In the genomic region with DNA sequence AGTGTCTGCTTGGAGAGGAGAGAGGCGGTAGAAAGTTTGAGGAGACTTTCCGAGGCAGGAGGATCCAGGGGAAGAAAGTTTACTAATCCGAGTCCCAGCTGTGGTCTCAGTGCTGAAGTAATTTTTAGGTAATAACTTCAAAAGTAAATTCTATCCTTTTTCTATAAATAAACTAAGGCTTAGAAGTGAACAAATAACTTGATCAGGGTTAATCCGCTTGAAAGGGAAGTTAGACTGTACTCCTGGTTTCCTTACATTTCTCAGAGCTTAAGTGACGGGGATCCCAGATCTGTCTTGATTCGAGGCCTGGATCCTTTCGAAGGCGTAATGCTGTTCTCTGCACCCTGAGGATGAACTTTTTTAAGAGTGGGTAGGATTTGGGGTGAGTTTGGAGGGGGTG, we compare ENCODE assay signal across 9 cellular contexts. TPM values are rescaled to one million over a fixed set of nuclear protein-coding genes. Genes with fewer than 3 reads are reported as not detected.
DNase-seq lines count a peak whose midpoint lies in the region; ATAC-seq and TF ChIP-seq lines count a peak whose summit lies in the region.
"Had no signal": no experiment of that assay in that cellular context is flagged by ENCODE, and none has a peak within 500 bp of the region (broad histone marks: within the 10 kb centered on the region; RNA-seq: fewer than 3 reads in every experiment).

No MANE protein-coding gene starts in this region.

- peaks cover 9% of the 10 kb centered on the region for H3K4me1 ChIP-seq in HAP-1

- CTCF ChIA-PET in T-cell (lab: Charles Lee), result no interaction called here

- H3K27me3 ChIP-seq in HAP-1 (ENCODE audit: low read depth), result no peaks in the 10 kb centered on the region

- H3K9me3 ChIP-seq in HAP-1, result no peaks in the 10 kb centered on the region

- peak overlapping the region; percentile 89 to 91 (median 90) for H3K4me3 Mint-ChIP-seq in T-cell

- POLR2A ChIA-PET in T-cell (lab: Charles Lee), result interaction anchor here in 1 of 2 donors (0.8 kb wide), 1 partner anchor 11 kb away, joined by 3 read pairs; no protein-coding TSS in a partner anchor

- peaks cover 67 to 77% (median 74%) of the 10 kb centered on the region in 3 donors for H3K4me1 Mint-ChIP-seq in T-cell

- no peaks in the 10 kb centered on the region for H3K27me3 Mint-ChIP-seq in T-cell

- H3K4me3 ChIP-seq in HAP-1 (peak overlapping the region; percentile 89), fibroblast of pulmonary artery (replicated peaks; ENCODE audit: low read depth, low read length) (peak overlapping the region; percentile 91), skeletal muscle cell (ENCODE audit: low read depth, low read length) (peak overlapping the region; percentile 90)

- H3K9me3 Mint-ChIP-seq in T-cell, result no peaks in the 10 kb centered on the region

- peaks cover 27% of the 10 kb centered on the region for H3K36me3 Mint-ChIP-seq in T-cell

- no peak for TF ChIP-seq CTCF in fibroblast of pulmonary artery (IDR thresholded peaks at IDR 0.05; ENCODE audit: low read length, missing control alignments)

- H3K27ac Mint-ChIP-seq in T-cell, result peak overlapping the region in 1 of 2 donors; percentile 86

- peaks cover 31% of the 10 kb centered on the region for H3K36me3 ChIP-seq in HAP-1 (replicated peaks)

- no peak for DNase-seq in HAP-1 (ENCODE audit: low spot score in 2 of 2)
- no peak for DNase-seq in T-cell
- DNase-seq in fibroblast of pulmonary artery (ENCODE audit: low read depth), result no peak
- no peak for DNase-seq in skeletal muscle cell (ENCODE audit: low read depth)
- DNase-seq in NCI-H2196 treated with DMSO at 0.1 percent for 48 hours (lab: John Stamatoyannopoulos, UW; ENCODE audit: unreplicated experiment), result no peak
- DNase-seq in SHP77 (lab: John Stamatoyannopoulos, UW), result no peak
- DNase-seq in HPDE6-E6E7 (ENCODE audit: extremely low spot score), result no peak
- DNase-seq: HCEC 1CT had no signal

- in situ Hi-C loops in HAP-1 (cut with MboI; ENCODE audit: low sequenced_read_pairs), result no loop called here

- no peak for ATAC-seq in T-cell (replicated peaks in 1 of 4)
- no peak for ATAC-seq in GM21360 (IDR thresholded peaks at IDR 0.05; ENCODE audit: unreplicated experiment)

RNA-seq across cellular contexts. Expression of a gene that starts 2.6 kb away (rescaled TPM):
- total RNA-seq in T-cell, result 10 to 100 TPM; 16.2 to 20.6 (median 19.3) TPM
